11 cellular contexts compared by ENCODE assay signal in the genomic region with DNA sequence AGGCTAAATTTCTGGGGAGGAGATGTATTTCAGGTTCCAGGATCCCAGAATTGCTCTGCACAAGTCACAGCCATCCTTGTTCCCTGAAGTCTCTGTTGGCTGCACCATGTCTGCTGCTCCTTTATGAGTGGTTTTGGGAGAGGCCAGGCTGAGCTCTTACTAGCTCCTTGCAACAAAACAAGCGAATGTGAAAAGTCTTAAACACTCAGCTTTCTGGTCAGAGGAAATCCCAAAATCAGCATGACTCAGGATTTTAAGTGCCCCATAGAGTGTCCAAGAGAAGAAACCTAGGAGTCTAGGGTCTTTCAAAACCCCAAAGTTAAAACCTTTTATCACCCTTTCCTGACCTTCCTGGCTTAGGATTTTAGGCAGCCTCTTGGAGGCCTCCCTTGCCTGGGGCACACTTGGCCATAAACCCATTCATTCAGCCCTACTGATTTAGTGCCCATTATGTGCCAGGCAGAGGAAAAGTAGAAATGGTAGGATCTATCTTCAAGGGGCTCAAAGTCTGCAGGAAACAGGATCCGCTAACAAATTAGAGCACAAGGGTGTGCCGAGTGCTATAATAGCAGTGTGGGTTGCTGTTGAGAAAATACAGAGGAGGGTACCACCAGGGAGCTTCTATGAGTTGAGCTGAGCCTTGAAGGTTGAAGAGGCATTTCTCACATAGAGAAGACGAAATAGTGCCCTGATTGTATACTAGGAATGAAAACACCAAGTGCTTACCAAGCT. TPM values are rescaled to one million over a fixed set of nuclear protein-coding genes. Genes with fewer than 3 reads are reported as not detected.
DNase-seq lines count a peak whose midpoint lies in the region; ATAC-seq and TF ChIP-seq lines count a peak whose summit lies in the region.
"Had no signal": no experiment of that assay in that cellular context is flagged by ENCODE, and none has a peak within 500 bp of the region (broad histone marks: within the 10 kb centered on the region; RNA-seq: fewer than 3 reads in every experiment).

No MANE protein-coding gene starts in this region.

- peaks cover 11% of the 10 kb centered on the region for H3K27me3 Mint-ChIP-seq in activated CD4-positive, alpha-beta T cell treated with anti-CD3 and anti-CD28 coated beads, Interleukin-2, amount 10 ng/mL, durations not matched to agents 7 days and 5 days
- no peaks in the 10 kb centered on the region for H3K27me3 Mint-ChIP-seq in chondrocyte (ENCODE audit: low read depth)

- peak overlapping the region; percentile 99 for H3K27ac Mint-ChIP-seq in activated CD4-positive, alpha-beta T cell treated with anti-CD3 and anti-CD28 coated beads, Interleukin-2, amount 10 ng/mL, durations not matched to agents 7 days and 5 days
- H3K27ac Mint-ChIP-seq in chondrocyte (ENCODE audit: unreplicated experiment): peak overlapping the region; percentile 12

- H4K20me1 ChIP-seq in MM.1S (ENCODE audit: insufficient read depth, low read length) (no peaks in the 10 kb centered on the region), osteoblast (ENCODE audit: insufficient read depth, low read length) (no peaks in the 10 kb centered on the region)

- H3K27ac ChIP-seq in MM.1S (ENCODE audit: low read length): no peak overlapping the region
- no peak overlapping the region for H3K27ac ChIP-seq in osteoblast (ENCODE audit: low read depth, low read length)
- H3K27ac ChIP-seq in brain microvascular endothelial cell: no peak overlapping the region

- TF ChIP-seq CTCF in MM.1S (IDR thresholded peaks at IDR 0.05; ENCODE audit: low read length) (no peak), chondrocyte (IDR thresholded peaks at IDR 0.05) (no peak), osteoblast (IDR thresholded peaks at IDR 0.05; ENCODE audit: extremely low read depth, low read depth, low read length) (no peak), brain microvascular endothelial cell (IDR thresholded peaks at IDR 0.05; ENCODE audit: low read depth, low read length, missing control alignments) (no peak)

- ATAC-seq in HG02981 (IDR thresholded peaks at IDR 0.05; ENCODE audit: unreplicated experiment): no peak

- H3K36me3 Mint-ChIP-seq in activated CD4-positive, alpha-beta T cell treated with anti-CD3 and anti-CD28 coated beads, Interleukin-2, amount 10 ng/mL, durations not matched to agents 7 days and 5 days (ENCODE audit: low read depth): no peaks in the 10 kb centered on the region
- no peaks in the 10 kb centered on the region for H3K36me3 Mint-ChIP-seq in chondrocyte (ENCODE audit: low read depth)

- no peak for DNase-seq in activated CD4-positive, alpha-beta T cell treated with anti-CD3 and anti-CD28 coated beads, Interleukin-2, amount 10 ng/mL, durations not matched to agents 7 days and 5 days
- no peak for DNase-seq in activated CD4-positive, alpha-beta T cell treated with anti-CD3 and anti-CD28 coated beads for 1 hour
- DNase-seq in MM.1S (no peak), chondrocyte (ENCODE audit: low spot score) (no peak), osteoblast (ENCODE audit: insufficient read length, low spot score, missing footprints) (no peak), brain microvascular endothelial cell (no peak), iPS-NIHi7 (ENCODE audit: extremely low spot score) (no peak)
- DNase-seq: BE2C, NCI-H446 treated with DMSO at 0.1 percent for 48 hours had no signal

- H3F3A ChIP-seq in MM.1S (ENCODE audit: insufficient read depth, low read length): no peaks in the 10 kb centered on the region

- no peaks in the 10 kb centered on the region for H3K36me3 ChIP-seq in MM.1S (replicated peaks; ENCODE audit: insufficient read depth, low read length)
- H3K36me3 ChIP-seq in osteoblast (ENCODE audit: insufficient read depth, low read length): no peaks in the 10 kb centered on the region
- H3K36me3 ChIP-seq in brain microvascular endothelial cell (replicated peaks): no peaks in the 10 kb centered on the region
- H3K36me3 ChIP-seq: BE2C had no signal

- peaks cover 13% of the 10 kb centered on the region for H3K4me1 Mint-ChIP-seq in activated CD4-positive, alpha-beta T cell treated with anti-CD3 and anti-CD28 coated beads, Interleukin-2, amount 10 ng/mL, durations not matched to agents 7 days and 5 days
- peaks cover 27% of the 10 kb centered on the region for H3K4me1 Mint-ChIP-seq in chondrocyte (ENCODE audit: low read depth)

- in situ Hi-C loops in brain microvascular endothelial cell (cut with HindIII; ENCODE audit: low pct_ligation_motif_present, low sequenced_read_pairs): no loop called here

- no peak overlapping the region for H2AFZ ChIP-seq in MM.1S (ENCODE audit: low read length)
- H2AFZ ChIP-seq in osteoblast (ENCODE audit: low read length): no peak overlapping the region

- H3K79me2 ChIP-seq in MM.1S (ENCODE audit: low read length) (no peaks in the 10 kb centered on the region), osteoblast (ENCODE audit: insufficient read depth, low read length) (no peaks in the 10 kb centered on the region)

- H3K9me3 Mint-ChIP-seq in activated CD4-positive, alpha-beta T cell treated with anti-CD3 and anti-CD28 coated beads, Interleukin-2, amount 10 ng/mL, durations not matched to agents 7 days and 5 days: no peaks in the 10 kb centered on the region
- H3K9me3 Mint-ChIP-seq in chondrocyte (ENCODE audit: low read depth): no peaks in the 10 kb centered on the region

- H3K4me3 ChIP-seq in MM.1S (ENCODE audit: low read length): no peak overlapping the region
- peak overlapping the region; percentile 75 for H3K4me3 ChIP-seq in osteoblast (ENCODE audit: insufficient read depth, low read length)
- H3K4me3 ChIP-seq in brain microvascular endothelial cell (ENCODE audit: low read depth, low read length): no peak overlapping the region

- H3K27me3 ChIP-seq in MM.1S (replicated peaks; ENCODE audit: insufficient read depth, low read length) (peaks cover 56% of the 10 kb centered on the region), osteoblast (ENCODE audit: insufficient read depth, low read length) (peaks cover 4% of the 10 kb centered on the region), brain microvascular endothelial cell (replicated peaks) (no peaks in the 10 kb centered on the region)
- H3K27me3 ChIP-seq: BE2C had no signal

- peak overlapping the region; percentile 96 for H3K4me3 Mint-ChIP-seq in activated CD4-positive, alpha-beta T cell treated with anti-CD3 and anti-CD28 coated beads, Interleukin-2, amount 10 ng/mL, durations not matched to agents 7 days and 5 days
- peak overlapping the region; percentile 72 for H3K4me3 Mint-ChIP-seq in chondrocyte (ENCODE audit: unreplicated experiment)

- H3K4me1 ChIP-seq in MM.1S (ENCODE audit: low read length): peaks cover 5% of the 10 kb centered on the region
- peaks cover 21% of the 10 kb centered on the region for H3K4me1 ChIP-seq in osteoblast (ENCODE audit: insufficient read depth, low read length)
- H3K4me1 ChIP-seq: BE2C had no signal

- H3K9me3 ChIP-seq in MM.1S (replicated peaks; ENCODE audit: insufficient read depth, low read length): no peaks in the 10 kb centered on the region
- H3K9me3 ChIP-seq in osteoblast (ENCODE audit: low read depth, low read length): no peaks in the 10 kb centered on the region
- H3K9me3 ChIP-seq: BE2C had no signal

- no peaks in the 10 kb centered on the region for H3K9me2 ChIP-seq in MM.1S (replicated peaks; ENCODE audit: insufficient read depth, low read length)

- CTCF ChIA-PET in activated CD4-positive, alpha-beta T cell treated with anti-CD3 and anti-CD28 coated beads, Interleukin-2, amount 10 ng/mL, durations not matched to agents 7 days and 5 days (lab: Charles Lee): interaction anchor here (0.7 to 1.5 kb wide), 2 partner anchors 29 to 238 kb away, joined by 4 read pairs; a partner anchor contains a TSS

- POLR2A ChIA-PET in activated CD4-positive, alpha-beta T cell treated with anti-CD3 and anti-CD28 coated beads, Interleukin-2, amount 10 ng/mL, durations not matched to agents 7 days and 5 days (lab: Charles Lee): no interaction called here

- H3K9ac ChIP-seq in MM.1S (ENCODE audit: low read length): no peak overlapping the region

- peak overlapping the region; percentile 81; the same call in 1 of the 2 replicates for H3K4me2 ChIP-seq in MM.1S (ENCODE audit: low read depth, low read length)
- H3K4me2 ChIP-seq in osteoblast (ENCODE audit: insufficient read depth, low read length): peak overlapping the region; percentile 85

RNA-seq across cellular contexts. Expression of a gene that starts 36.9 kb away (rescaled TPM):
- total RNA-seq in activated CD4-positive, alpha-beta T cell treated with anti-CD3 and anti-CD28 coated beads, Interleukin-2, amount 10 ng/mL, durations not matched to agents 7 days and 5 days: not detected
- total RNA-seq in chondrocyte (not detected in 3 replicates), osteoblast (not detected in 2 replicates)
- total RNA-seq: glomerular endothelial cell had no signal

RNA-seq across cellular contexts. Expression of a gene that starts 57.1 kb away (rescaled TPM):
- 1 to 10 TPM; 7.1 to 8.3 TPM for total RNA-seq in activated CD4-positive, alpha-beta T cell treated with anti-CD3 and anti-CD28 coated beads, Interleukin-2, amount 10 ng/mL, durations not matched to agents 7 days and 5 days
- total RNA-seq in chondrocyte (39.4 to 60.2 TPM (median 57.7 TPM) in 3 replicates), osteoblast (67.8 and 68.8 TPM in 2 replicates)

RNA-seq across cellular contexts. Expression of a gene that starts 58.5 kb away (rescaled TPM):
- not detected for total RNA-seq in activated CD4-positive, alpha-beta T cell treated with anti-CD3 and anti-CD28 coated beads, Interleukin-2, amount 10 ng/mL, durations not matched to agents 7 days and 5 days
- total RNA-seq in chondrocyte (not detected in 3 replicates), osteoblast (under 0.01 TPM in 1 of 2 replicates, not detected in the other)
- total RNA-seq: glomerular endothelial cell had no signal

RNA-seq across cellular contexts. Expression of a gene that starts 60.0 kb away (rescaled TPM):
- 1 to 10 TPM; 5.1 to 6.6 TPM for total RNA-seq in activated CD4-positive, alpha-beta T cell treated with anti-CD3 and anti-CD28 coated beads, Interleukin-2, amount 10 ng/mL, durations not matched to agents 7 days and 5 days
- total RNA-seq in chondrocyte: 0.07 TPM in 1 of 3 replicates, not detected in the others
- under 0.01 TPM in 1 of 2 replicates, not detected in the other for total RNA-seq in osteoblast
